In genomic region chr5:157732130-157732783, GRCh38 we compare ENCODE assay signal across 8 cellular contexts. TPM values are rescaled to one million over a fixed set of nuclear protein-coding genes. Genes with fewer than 3 reads are reported as not detected.
DNase-seq lines count a peak whose midpoint lies in the region; ATAC-seq, FAIRE-seq and TF ChIP-seq lines count a peak whose summit lies in the region.

No MANE protein-coding gene starts in this region.

- peaks cover 40% of the 10 kb centered on the region for H3K36me3 Mint-ChIP-seq in CD4-positive, alpha-beta T cell (ENCODE audit: low read depth)
- peaks cover 8% of the 10 kb centered on the region for H3K36me3 Mint-ChIP-seq in osteocyte (ENCODE audit: unreplicated experiment)

- no peaks in the 10 kb centered on the region for H3K9me3 Mint-ChIP-seq in CD4-positive, alpha-beta T cell
- H3K9me3 Mint-ChIP-seq in osteocyte (ENCODE audit: unreplicated experiment), result no peaks in the 10 kb centered on the region

- H3K9me3 ChIP-seq in CD4-positive, alpha-beta T cell (ENCODE audit: control insufficient read depth, low read length), result no peaks in the 10 kb centered on the region
- no peaks in the 10 kb centered on the region for H3K9me3 ChIP-seq in MM.1S (replicated peaks; ENCODE audit: insufficient read depth, low read length)
- no peaks in the 10 kb centered on the region for H3K9me3 ChIP-seq in effector memory CD4-positive, alpha-beta T cell (ENCODE audit: control insufficient read depth, low read length)

- POLR2A ChIA-PET in CD4-positive, alpha-beta T cell (lab: Charles Lee), result interaction anchor here (1.3 to 2.5 kb wide), 5 partner anchors 11 to 589 kb away, joined by 3 to 28 read pairs (median 8); partner anchors contain the start of genes LSM11, MED7 and SOX30

- H3K27me3 ChIP-seq in CD4-positive, alpha-beta T cell (ENCODE audit: control insufficient read depth, insufficient read depth, low read length), result no peaks in the 10 kb centered on the region
- no peaks in the 10 kb centered on the region for H3K27me3 ChIP-seq in MM.1S (replicated peaks; ENCODE audit: insufficient read depth, low read length)
- no peaks in the 10 kb centered on the region for H3K27me3 ChIP-seq in effector memory CD4-positive, alpha-beta T cell (replicated peaks; ENCODE audit: control insufficient read depth, insufficient read depth, low read length, poor library complexity, severe bottlenecking)

- H3K27me3 Mint-ChIP-seq in CD4-positive, alpha-beta T cell, result no peaks in the 10 kb centered on the region
- H3K27me3 Mint-ChIP-seq in osteocyte (ENCODE audit: unreplicated experiment), result no peaks in the 10 kb centered on the region

- FAIRE-seq in urothelium cell line (lab: Jason Lieb, UNC), result no peak

- no peak overlapping the region for H3K27ac ChIP-seq in CD4-positive, alpha-beta T cell (ENCODE audit: low read depth, low read length)
- H3K27ac ChIP-seq in MM.1S (ENCODE audit: low read length), result no peak overlapping the region
- H3K27ac ChIP-seq in effector memory CD4-positive, alpha-beta T cell (ENCODE audit: insufficient read depth, low read length, poor library complexity, severe bottlenecking), result peak overlapping the region; percentile 85

- no peak overlapping the region for H2AFZ ChIP-seq in MM.1S (ENCODE audit: low read length)

- no peaks in the 10 kb centered on the region for H4K20me1 ChIP-seq in MM.1S (ENCODE audit: insufficient read depth, low read length)

- peak overlapping the region; percentile 91 for H3K27ac Mint-ChIP-seq in CD4-positive, alpha-beta T cell
- H3K27ac Mint-ChIP-seq in osteocyte (ENCODE audit: unreplicated experiment), result peak overlapping the region; percentile 100

- H3K4me3 ChIP-seq in MM.1S (ENCODE audit: low read length), result peak overlapping the region; percentile 77
- H3K4me3 ChIP-seq in effector memory CD4-positive, alpha-beta T cell (ENCODE audit: insufficient read depth, low read depth, low read length, poor library complexity, severe bottlenecking), result no peak overlapping the region

- peak overlapping the region; percentile 16; the same call in 1 of the 2 replicates for H3K9ac ChIP-seq in MM.1S (ENCODE audit: low read length)

- intact Hi-C loops in CD4-positive, alpha-beta T cell (cut with DNase I, micrococcal nuclease), result loop anchor here (5.0 kb wide), 3 partner anchors 125 to 585 kb away; partner anchors contain the start of gene CLINT1 (in 1 of the 2)

- CTCF ChIA-PET in CD4-positive, alpha-beta T cell (lab: Charles Lee), result interaction anchor here (0.7 to 5.3 kb wide), 6 partner anchors 11 to 1379 kb away, joined by 3 to 54 read pairs (median 3); partner anchors contain the start of gene LSM11

- DNase-seq in CD4-positive, alpha-beta T cell, result no peak
- DNase-seq in MM.1S (no peak), osteocyte (ENCODE audit: extremely low spot score, unreplicated experiment) (no peak), urothelium cell line (ENCODE audit: low spot score) (no peak), GM20000 (ENCODE audit: low spot score) (no peak), NCI-H524 (lab: John Stamatoyannopoulos, UW) (no peak)
- DNase-seq in effector memory CD4-positive, alpha-beta T cell, result no peak

- no peak for ATAC-seq in CD4-positive, alpha-beta T cell (ENCODE audit: poor library complexity)
- no peak for ATAC-seq in HG03378 (IDR thresholded peaks at IDR 0.05; ENCODE audit: unreplicated experiment)

- H3K4me1 Mint-ChIP-seq in CD4-positive, alpha-beta T cell (ENCODE audit: low read depth), result peaks cover 16% of the 10 kb centered on the region
- H3K4me1 Mint-ChIP-seq in osteocyte (ENCODE audit: unreplicated experiment), result peaks cover 13% of the 10 kb centered on the region

- H3K9me2 ChIP-seq in MM.1S (replicated peaks; ENCODE audit: insufficient read depth, low read length), result no peaks in the 10 kb centered on the region

- H3K79me2 ChIP-seq in MM.1S (ENCODE audit: low read length), result no peaks in the 10 kb centered on the region

- no peak for TF ChIP-seq CTCF in CD4-positive, alpha-beta T cell (IDR thresholded peaks at IDR 0.05)
- TF ChIP-seq CTCF in MM.1S (IDR thresholded peaks at IDR 0.05; ENCODE audit: low read length), result no peak
- TF ChIP-seq CTCF in osteocyte (IDR thresholded peaks at IDR 0.05), result no peak
- no peak for TF ChIP-seq CTCF in GM20000 (IDR thresholded peaks at IDR 0.05; ENCODE audit: extremely low read depth, missing control alignments)

- H3K4me3 Mint-ChIP-seq in CD4-positive, alpha-beta T cell, result peak overlapping the region; percentile 94
- H3K4me3 Mint-ChIP-seq in osteocyte (ENCODE audit: unreplicated experiment), result peak overlapping the region; percentile 95

- H3F3A ChIP-seq in MM.1S (ENCODE audit: insufficient read depth, low read length), result no peaks in the 10 kb centered on the region

- no peaks in the 10 kb centered on the region for H3K36me3 ChIP-seq in MM.1S (replicated peaks; ENCODE audit: insufficient read depth, low read length)
- H3K36me3 ChIP-seq in effector memory CD4-positive, alpha-beta T cell (ENCODE audit: control insufficient read depth, insufficient read depth, low read length), result peaks cover 11% of the 10 kb centered on the region

- H3K4me2 ChIP-seq in MM.1S (ENCODE audit: low read depth, low read length), result peak overlapping the region; percentile 91

- peaks cover 15% of the 10 kb centered on the region for H3K4me1 ChIP-seq in MM.1S (ENCODE audit: low read length)
- H3K4me1 ChIP-seq in effector memory CD4-positive, alpha-beta T cell (ENCODE audit: control insufficient read depth, insufficient read depth, low read length, poor library complexity, severe bottlenecking), result peaks cover 6% of the 10 kb centered on the region

RNA-seq across cellular contexts. Expression of gene THG1L, which starts 1.0 kb away (rescaled TPM):
- total RNA-seq in CD4-positive, alpha-beta T cell, result 1 to 10 TPM; 4.1 to 4.6 TPM
- total RNA-seq in osteocyte, result 14.6 and 15.6 TPM in 2 replicates

RNA-seq across cellular contexts. Expression of gene LSM11, which starts 11.3 kb away (rescaled TPM):
- under 1 TPM; 0.49 to 0.70 TPM for total RNA-seq in CD4-positive, alpha-beta T cell
- 7.2 TPM in 2 replicates for total RNA-seq in osteocyte
